ENCODE assay signal across 9 cellular contexts in genomic region chr16:80356365-80356764, GRCh38.
"Had no signal": no experiment of that assay in that cellular context is flagged by ENCODE, and none has a peak within 500 bp of the region (broad histone marks: within the 10 kb centered on the region; RNA-seq: fewer than 3 reads in every experiment).

No MANE protein-coding gene starts in this region.

- DNase-seq: H9, HCEC 1CT, IMR-90, KG1 had no signal

- H3K27ac Mint-ChIP-seq: GM23338, H9 had no signal

- H3K27ac ChIP-seq: HL-60 had no signal

- H3K4me3 Mint-ChIP-seq: GM23338, H9 had no signal

- H3K4me3 ChIP-seq: GM23338, K562 had no signal

- H3K9me3 Mint-ChIP-seq: GM23338, H9 had no signal

- FAIRE-seq: H1, H54 had no signal

- ATAC-seq: GM23338, K562 had no signal

- H3K4me1 Mint-ChIP-seq: GM23338 had no signal
